In genomic region chr4:41575207-41575606, GRCh38 we compare ENCODE assay signal across 27 cellular contexts. TPM values are rescaled to one million over a fixed set of nuclear protein-coding genes. Genes with fewer than 3 reads are reported as not detected.
DNase-seq lines count a peak whose midpoint lies in the region; ATAC-seq and TF ChIP-seq lines count a peak whose summit lies in the region.
"Had no signal": no experiment of that assay in that cellular context is flagged by ENCODE, and none has a peak within 500 bp of the region (broad histone marks: within the 10 kb centered on the region; RNA-seq: fewer than 3 reads in every experiment).

No MANE protein-coding gene starts in this region.

- DNase-seq in right atrium auricular region (ENCODE audit: low spot score) (no peak), left ventricle myocardium superior (no peak), epithelial cell of prostate (ENCODE audit: low read depth, low spot score) (peak; percentile 51), omental fat pad (ENCODE audit: low spot score) (no peak), substantia nigra (lab: John Stamatoyannopoulos, UW) (no peak), GM03348 (ENCODE audit: low spot score) (no peak)
- DNase-seq in stimulated activated CD4-positive, alpha-beta T cell treated with anti-CD3 and anti-CD28 coated beads, Interleukin-4, amount 100 ng/mL, for 24 hours: no peak
- DNase-seq: activated B cell treated with CpG ODN at 0.5 μM for 24 hours; activated CD4-positive, alpha-beta T cell treated with anti-CD3 and anti-CD28 coated beads, Interleukin-2, amount 50 U/mL, for 48 hours; activated gamma-delta T cell; activated naive CD8-positive, alpha-beta T cell treated with anti-CD3 and anti-CD28 coated beads, Interleukin-2, amount 50 U/mL, for 24 hours; activated T-cell treated with anti-CD3 and anti-CD28 coated beads for 4 hours; endodermal cell; heart left ventricle; mucosa of descending colon; NCI-H1436 treated with DMSO at 0.1 percent for 48 hours; NCI-H2171 treated with DMSO at 0.1 percent for 48 hours; posterior cingulate gyrus; stimulated activated naive CD4-positive, alpha-beta T cell; T-helper 9 cell had no signal

- H3K36me3 ChIP-seq in right atrium auricular region: no peaks in the 10 kb centered on the region
- H3K36me3 ChIP-seq: BLaER1 treated with 17β-estradiol and CSF1 and Interleukin-3, amounts not matched to agents 10 nM and 100 nM; heart left ventricle; tibial nerve had no signal

- peaks cover 0 to 41% of the 10 kb centered on the region in 2 donors for H3K4me1 ChIP-seq in right atrium auricular region
- H3K4me1 ChIP-seq: BLaER1 treated with 17β-estradiol and CSF1 and Interleukin-3, amounts not matched to agents 10 nM and 100 nM had no signal

- H3K27me3 ChIP-seq in right atrium auricular region: no peaks in the 10 kb centered on the region
- H3K27me3 ChIP-seq: BLaER1 treated with 17β-estradiol and CSF1 and Interleukin-3, amounts not matched to agents 10 nM and 100 nM; heart left ventricle; tibial nerve had no signal

- H3K27ac ChIP-seq in right atrium auricular region: peak overlapping the region; percentile 35 to 50
- H3K27ac ChIP-seq in epithelial cell of prostate: peak overlapping the region; percentile 94
- H3K27ac ChIP-seq in substantia nigra (ENCODE audit: low read depth, low read length, poor library complexity, severe bottlenecking): no peak overlapping the region
- H3K27ac ChIP-seq: BLaER1 treated with 17β-estradiol and CSF1 and Interleukin-3, amounts not matched to agents 10 nM and 100 nM; skin epidermis; tibial nerve had no signal

- intact Hi-C loops in left ventricle myocardium superior (cut with micrococcal nuclease): no loop called here

- TF ChIP-seq CTCF in right atrium auricular region (IDR thresholded peaks at IDR 0.05): no peak
- TF ChIP-seq CTCF in omental fat pad (IDR thresholded peaks at IDR 0.05): no peak

- ATAC-seq in left ventricle myocardium superior (no peak), omental fat pad (ENCODE audit: low FRiP score) (peak; percentile 73), GM21825 (IDR thresholded peaks at IDR 0.05; ENCODE audit: unreplicated experiment) (no peak)
- ATAC-seq: activated naive CD8-positive, alpha-beta T cell treated with anti-CD3 and anti-CD28 coated beads, Interleukin-2, amount 50 U/mL, for 24 hours; HCT116; heart left ventricle; mucosa of descending colon; Right ventricle myocardium inferior had no signal

- no peak overlapping the region for H3K4me3 ChIP-seq in right atrium auricular region
- H3K4me3 ChIP-seq: BLaER1 treated with 17β-estradiol and CSF1 and Interleukin-3, amounts not matched to agents 10 nM and 100 nM; heart left ventricle; mucosa of descending colon; skin epidermis; tibial nerve had no signal

- no peaks in the 10 kb centered on the region for H3K9me3 ChIP-seq in right atrium auricular region
- H3K9me3 ChIP-seq: heart left ventricle, mucosa of descending colon, tibial nerve had no signal

RNA-seq across cellular contexts. Expression of gene LIMCH1, which starts 37.2 kb away (rescaled TPM):
- total RNA-seq in right atrium auricular region: 100 to 1,000 TPM in 1 of 2 donors, 10 to 100 TPM in 1; 76.1 to 101 TPM
- total RNA-seq in left ventricle myocardium superior: 232 TPM
- 100 to 1,000 TPM in 1 of 4 donors, 10 to 100 TPM in 3; 29.4 to 112 (median 44.9) TPM for total RNA-seq in omental fat pad
- total RNA-seq: activated B cell treated with CpG ODN at 0.5 μM for 24 hours, G401 had no signal
